7 cellular contexts compared by ENCODE assay signal in the genomic region with DNA sequence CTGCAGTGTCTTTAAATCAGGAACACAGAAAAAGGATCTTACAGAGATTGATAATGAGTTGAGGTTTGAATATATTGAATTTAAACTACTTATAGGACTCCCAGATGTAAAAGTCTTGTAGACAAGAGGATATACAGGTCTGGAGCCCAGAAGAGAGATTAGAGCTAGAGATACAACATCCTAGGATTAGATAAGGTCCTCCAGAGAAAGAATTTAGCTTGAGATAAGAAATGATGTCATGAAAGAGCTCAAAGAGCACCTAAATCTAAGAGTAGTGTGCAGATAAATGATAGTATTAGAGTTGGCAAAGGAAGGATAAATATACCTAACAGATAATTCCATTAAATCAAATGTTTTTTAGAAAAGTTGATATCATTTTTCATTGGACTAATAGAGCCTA.
"Had no signal": no experiment of that assay in that cellular context is flagged by ENCODE, and none has a peak within 500 bp of the region (broad histone marks: within the 10 kb centered on the region; RNA-seq: fewer than 3 reads in every experiment).

No MANE protein-coding gene starts in this region.

- H3K4me1 ChIP-seq: HAP-1 had no signal

- H3K27me3 Mint-ChIP-seq: IgD-negative memory B cell had no signal

- H3K36me3 ChIP-seq: HAP-1 had no signal

- ATAC-seq: HCT116 had no signal

- H3K27ac ChIP-seq: GM23248 had no signal

- H3K4me3 ChIP-seq: GM23248, HAP-1 had no signal

- H3K9ac ChIP-seq: GM23248 had no signal

- H3K4me3 Mint-ChIP-seq: HFFc6, IgD-negative memory B cell had no signal

- DNase-seq: GM23248, GOT3, H7, HFFc6 had no signal

- H3K27ac Mint-ChIP-seq: HFFc6, IgD-negative memory B cell had no signal
